8 cellular contexts compared by ENCODE assay signal in the genomic region with DNA sequence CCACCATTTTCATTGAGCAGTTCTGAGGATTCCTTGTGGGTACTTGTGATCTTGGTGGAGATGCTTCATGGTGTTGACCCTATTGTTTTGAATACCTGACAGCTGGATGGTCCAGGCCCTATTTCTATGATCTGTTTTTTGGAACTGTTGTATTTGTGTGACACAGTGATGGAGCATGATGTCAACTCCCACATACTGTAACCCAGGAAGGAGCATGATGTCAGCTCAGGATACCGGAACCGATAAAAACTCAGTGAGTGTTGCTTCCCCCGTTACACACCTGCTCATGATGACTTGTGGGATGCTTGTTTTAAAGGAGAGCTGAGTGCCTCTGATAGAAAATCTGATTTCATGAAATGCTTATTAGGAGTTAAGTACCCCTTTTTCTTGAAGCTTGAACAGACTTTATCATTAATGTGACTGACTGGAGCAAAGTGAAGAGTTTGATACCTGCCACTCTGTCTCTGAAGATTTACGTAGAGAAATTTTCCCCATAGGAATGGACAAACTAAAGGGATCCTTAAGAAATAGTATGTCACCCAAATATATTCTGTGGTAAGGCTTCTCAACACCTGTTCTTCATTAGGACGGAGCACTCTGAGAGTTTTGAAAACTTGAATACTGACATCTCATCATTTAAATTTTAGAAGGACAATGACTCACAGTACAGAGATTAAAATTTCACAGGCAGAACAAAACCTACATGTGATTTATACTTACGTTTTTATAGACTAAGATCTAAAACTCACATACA. TPM values are rescaled to one million over a fixed set of nuclear protein-coding genes. Genes with fewer than 3 reads are reported as not detected.
DNase-seq lines count a peak whose midpoint lies in the region; ATAC-seq and TF ChIP-seq lines count a peak whose summit lies in the region.

No MANE protein-coding gene starts in this region.

- DNase-seq in stimulated activated CD4-positive, alpha-beta T cell treated with anti-CD3 and anti-CD28 coated beads, Interleukin-1b, Interleukin-23, amount 100 ng/mL, for 48 hours = peak; percentile 44
- no peak for DNase-seq in stimulated activated CD4-positive, alpha-beta T cell treated with anti-CD3 and anti-CD28 coated beads, Interleukin-2, amount 100 ng/mL, for 24 hours
- no peak for DNase-seq in chondrocyte (ENCODE audit: low spot score)
- DNase-seq in naive thymus-derived CD4-positive, alpha-beta T cell = peak in 5 of 9 donors; percentile 17 to 45 (median 32)
- no peak for DNase-seq in HEK293T (ENCODE audit: extremely low spot score)

- peak overlapping the region; percentile 93 for H3K27ac Mint-ChIP-seq in chondrocyte (ENCODE audit: unreplicated experiment)
- peak overlapping the region; percentile 96 to 100 (median 99) for H3K27ac Mint-ChIP-seq in naive thymus-derived CD4-positive, alpha-beta T cell

- CTCF ChIA-PET in naive thymus-derived CD4-positive, alpha-beta T cell (lab: Charles Lee) = interaction anchor here (1.1 to 2.0 kb wide), 4 partner anchors 10 to 182 kb away, joined by 3 to 5 read pairs (median 4); a partner anchor contains a TSS
- CTCF ChIA-PET in HEK293T (lab: Yijun Ruan, JAX) = no interaction called here

- peaks cover 24% of the 10 kb centered on the region for H3K36me3 Mint-ChIP-seq in chondrocyte (ENCODE audit: low read depth)
- H3K36me3 Mint-ChIP-seq in naive thymus-derived CD4-positive, alpha-beta T cell = peaks cover 4 to 53% (median 30%) of the 10 kb centered on the region in 5 donors

- peak overlapping the region; percentile 83 for H3K27ac ChIP-seq in naive thymus-derived CD4-positive, alpha-beta T cell (ENCODE audit: low read depth, low read length)

- no peak overlapping the region for H3K4me3 Mint-ChIP-seq in chondrocyte (ENCODE audit: unreplicated experiment)
- peak overlapping the region; percentile 62 to 91 (median 84) for H3K4me3 Mint-ChIP-seq in naive thymus-derived CD4-positive, alpha-beta T cell

- H3K4me3 ChIP-seq in naive thymus-derived CD4-positive, alpha-beta T cell (ENCODE audit: low read length) = peak overlapping the region; percentile 26

- no peaks in the 10 kb centered on the region for H3K27me3 Mint-ChIP-seq in chondrocyte (ENCODE audit: low read depth)
- H3K27me3 Mint-ChIP-seq in naive thymus-derived CD4-positive, alpha-beta T cell = no peaks in the 10 kb centered on the region

- H3K9me3 ChIP-seq in naive thymus-derived CD4-positive, alpha-beta T cell (ENCODE audit: control insufficient read depth in 2 of 3, low read length in 3 of 3) = no peaks in the 10 kb centered on the region

- no peaks in the 10 kb centered on the region for H3K9me3 Mint-ChIP-seq in chondrocyte (ENCODE audit: low read depth)
- H3K9me3 Mint-ChIP-seq in naive thymus-derived CD4-positive, alpha-beta T cell = peaks cover 0 to 2% (median 0%) of the 10 kb centered on the region in 11 donors

- intact Hi-C loops in naive thymus-derived CD4-positive, alpha-beta T cell (cut with micrococcal nuclease) = loop anchor here (2.0 to 10.0 kb wide), 8 partner anchors 15 to 1311 kb away; a partner anchor contains a TSS

- no peaks in the 10 kb centered on the region for H3K27me3 ChIP-seq in naive thymus-derived CD4-positive, alpha-beta T cell (ENCODE audit: control insufficient read depth in 2 of 2, insufficient read depth in 2 of 2, low read length in 2 of 2)

- H3K4me1 ChIP-seq in naive thymus-derived CD4-positive, alpha-beta T cell (ENCODE audit: control insufficient read depth in 2 of 2, insufficient read depth in 2 of 2, low read length in 2 of 2) = peaks cover 59 to 72% of the 10 kb centered on the region in 2 donors

- peaks cover 74% of the 10 kb centered on the region for H3K4me1 Mint-ChIP-seq in chondrocyte (ENCODE audit: low read depth)
- peaks cover 55 to 94% (median 83%) of the 10 kb centered on the region in 7 donors for H3K4me1 Mint-ChIP-seq in naive thymus-derived CD4-positive, alpha-beta T cell

- H3K36me3 ChIP-seq in naive thymus-derived CD4-positive, alpha-beta T cell (ENCODE audit: control insufficient read depth in 2 of 3, insufficient read depth in 3 of 3, low read length in 3 of 3) = peaks cover 0 to 5% (median 4%) of the 10 kb centered on the region in 3 experiments

- no peak for ATAC-seq in naive thymus-derived CD4-positive, alpha-beta T cell
- ATAC-seq in GM18519 (IDR thresholded peaks at IDR 0.05; ENCODE audit: low FRiP score, unreplicated experiment) (no peak), HG03159 (IDR thresholded peaks at IDR 0.05; ENCODE audit: unreplicated experiment) (no peak), HG02571 (IDR thresholded peaks at IDR 0.05; ENCODE audit: unreplicated experiment) (no peak)

- no peak for TF ChIP-seq CTCF in chondrocyte (IDR thresholded peaks at IDR 0.05)

- POLR2A ChIA-PET in naive thymus-derived CD4-positive, alpha-beta T cell (lab: Charles Lee) = interaction anchor here (0.9 to 7.0 kb wide), 11 partner anchors 11 to 182 kb away, joined by 3 to 97 read pairs (median 5); a partner anchor contains a TSS
- POLR2A ChIA-PET in HEK293T (lab: Yijun Ruan, JAX) = no interaction called here

TF ChIP-seq in HEK293T, 16 proteins besides CTCF, POLR2A, EP300 and RAD21:
- TF ChIP-seq FOXK2 (IDR thresholded peaks at IDR 0.05) (no peak), FOXA1 (IDR thresholded peaks at IDR 0.05) (no peak), SUZ12 (IDR thresholded peaks at IDR 0.05) (no peak), BHLHE40 (IDR thresholded peaks at IDR 0.05; ENCODE audit: borderline replicate concordance) (no peak), TARDBP (IDR thresholded peaks at IDR 0.05) (no peak), SP1 (IDR thresholded peaks at IDR 0.05) (no peak), LEF1 (IDR thresholded peaks at IDR 0.05; ENCODE audit: borderline replicate concordance) (no peak), NFRKB (IDR thresholded peaks at IDR 0.05) (no peak)

RNA-seq across cellular contexts. Expression of a gene that starts 45.3 kb away (rescaled TPM):
- 50.4 to 71.1 TPM (median 64.6 TPM) in 3 replicates for total RNA-seq in chondrocyte
- total RNA-seq in naive thymus-derived CD4-positive, alpha-beta T cell = 10 to 100 TPM; 25.0 to 58.3 (median 35.8) TPM
- polyA plus RNA-seq in naive thymus-derived CD4-positive, alpha-beta T cell = 10 to 100 TPM; 56.3 to 70.5 TPM

Comparison
In these comparisons a context has a peak if more than half of its experiments do, and no peak if none do; other contexts are left out.
1. DNase-seq: peak in stimulated activated CD4-positive, alpha-beta T cell treated with anti-CD3 and anti-CD28 coated beads, Interleukin-1b, Interleukin-23, amount 100 ng/mL, for 48 hours (single experiment) and naive thymus-derived CD4-positive, alpha-beta T cell (5 of 9); none in stimulated activated CD4-positive, alpha-beta T cell treated with anti-CD3 and anti-CD28 coated beads, Interleukin-2, amount 100 ng/mL, for 24 hours (0 of 2), chondrocyte (single experiment) and HEK293T (single experiment).